ENCODE assay signal across 15 cellular contexts in the genomic region with DNA sequence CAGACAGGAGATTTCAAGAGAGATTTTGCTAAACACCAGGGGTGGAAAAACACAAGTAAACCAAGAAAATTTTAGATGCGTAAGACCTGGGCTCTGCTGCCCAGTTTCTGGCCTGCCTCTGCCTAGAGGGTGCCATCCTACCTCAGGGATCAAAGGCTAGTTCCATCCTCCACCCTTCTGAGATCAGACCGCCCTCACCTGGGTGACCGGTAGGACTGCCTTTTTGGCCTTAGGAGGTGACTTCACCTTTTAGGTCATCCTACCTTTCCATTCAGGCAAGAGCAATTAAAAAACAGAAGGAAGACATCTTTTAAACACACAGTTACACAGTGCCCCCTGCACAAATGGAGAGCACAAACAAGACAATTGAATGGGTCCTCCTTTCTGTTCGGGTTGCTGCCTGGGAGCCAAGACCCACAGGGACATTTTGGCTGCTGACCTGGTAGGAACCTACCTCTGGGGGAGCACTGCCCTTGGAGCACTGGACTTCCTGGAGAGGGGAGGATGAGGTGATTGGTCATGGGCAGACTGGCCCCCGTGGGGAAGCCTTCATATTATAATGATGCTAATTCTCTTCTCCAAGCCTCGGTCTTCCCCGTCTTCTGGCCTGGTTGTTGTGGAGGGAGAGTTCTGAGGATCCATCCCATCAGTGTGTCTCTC. TPM values are rescaled to one million over a fixed set of nuclear protein-coding genes. Genes with fewer than 3 reads are reported as not detected.
DNase-seq lines count a peak whose midpoint lies in the region; ATAC-seq and TF ChIP-seq lines count a peak whose summit lies in the region.
"Had no signal": no experiment of that assay in that cellular context is flagged by ENCODE, and none has a peak within 500 bp of the region (broad histone marks: within the 10 kb centered on the region; RNA-seq: fewer than 3 reads in every experiment).

No MANE protein-coding gene starts in this region.

- WGBS in psoas muscle, 3 donors: 81 to 88% (median 87%) methylated on average over 7 of the region's 7 CpGs

- peaks cover 0 to 38% (median 0%) of the 10 kb centered on the region in 11 experiments; a peak in 8 of 22 replicates for H3K36me3 ChIP-seq in BLaER1 treated with 17β-estradiol and CSF1 and Interleukin-3, amounts not matched to agents 10 nM and 100 nM
- H3K36me3 ChIP-seq in DND-41 (ENCODE audit: insufficient read depth, low read length): peaks cover 64% of the 10 kb centered on the region
- H3K36me3 ChIP-seq in psoas muscle (ENCODE audit: insufficient read depth in 1 of 2, low read depth in 1 of 2): no peaks in the 10 kb centered on the region
- H3K36me3 ChIP-seq: heart left ventricle, MG63 had no signal

- H3K4me2 ChIP-seq in BLaER1 treated with 17β-estradiol and CSF1 and Interleukin-3, amounts not matched to agents 10 nM and 100 nM: peak overlapping the region; percentile 95 to 100 (median 98)
- peak overlapping the region; percentile 95 for H3K4me2 ChIP-seq in DND-41 (ENCODE audit: insufficient read depth, low read length)

- peaks cover 91% of the 10 kb centered on the region for H3K36me3 Mint-ChIP-seq in activated CD8-positive, alpha-beta T cell treated with anti-CD3 and anti-CD28 coated beads, Interleukin-2, amount 10 ng/mL, durations not matched to agents 7 days and 5 days (ENCODE audit: low read depth)
- peaks cover 3 to 8% of the 10 kb centered on the region in 2 donors for H3K36me3 Mint-ChIP-seq in naive B cell

- peaks cover 87% of the 10 kb centered on the region for H3K79me2 ChIP-seq in DND-41 (ENCODE audit: insufficient read depth, low read length)

- no peak for DNase-seq in DND-41
- DNase-seq in activated CD8-positive, alpha-beta T cell treated with anti-CD3 and anti-CD28 coated beads, Interleukin-2, amount 10 ng/mL, durations not matched to agents 7 days and 5 days: no peak
- no peak for DNase-seq in naive B cell
- DNase-seq in NCI-H524 (lab: John Stamatoyannopoulos, UW): no peak
- DNase-seq in NCI-H524 treated with DMSO at 0.1 percent for 48 hours (lab: John Stamatoyannopoulos, UW): no peak
- DNase-seq in psoas muscle: no peak
- DNase-seq: activated CD4-positive, alpha-beta T cell treated with anti-CD3 and anti-CD28 coated beads for 1 hour; heart left ventricle; kidney glomerular epithelial cell; MG63 had no signal

- no peaks in the 10 kb centered on the region for H3K9me3 Mint-ChIP-seq in activated CD8-positive, alpha-beta T cell treated with anti-CD3 and anti-CD28 coated beads, Interleukin-2, amount 10 ng/mL, durations not matched to agents 7 days and 5 days (ENCODE audit: insufficient read depth)
- peaks cover 0 to 4% (median 0%) of the 10 kb centered on the region in 7 donors for H3K9me3 Mint-ChIP-seq in naive B cell

- no peaks in the 10 kb centered on the region for H3K27me3 ChIP-seq in BLaER1 treated with 17β-estradiol and CSF1 and Interleukin-3, amounts not matched to agents 10 nM and 100 nM
- H3K27me3 ChIP-seq in DND-41 (ENCODE audit: insufficient read depth, low read length, poor library complexity) (no peaks in the 10 kb centered on the region), psoas muscle (ENCODE audit: insufficient read depth in 3 of 3, low read length in 2 of 3) (no peaks in the 10 kb centered on the region)
- H3K27me3 ChIP-seq: heart left ventricle, MG63 had no signal

- no peaks in the 10 kb centered on the region for H3K9me3 ChIP-seq in BLaER1 treated with 17β-estradiol and CSF1 and Interleukin-3, amounts not matched to agents 10 nM and 100 nM (replicated peaks in 1 of 11)
- H3K9me3 ChIP-seq in DND-41 (ENCODE audit: insufficient read depth, low read length, severe bottlenecking): no peaks in the 10 kb centered on the region
- no peaks in the 10 kb centered on the region for H3K9me3 ChIP-seq in psoas muscle
- H3K9me3 ChIP-seq: heart left ventricle, MG63 had no signal

- H2AFZ ChIP-seq in DND-41 (ENCODE audit: low read depth, low read length): no peak overlapping the region

- H3K4me3 ChIP-seq in BLaER1 treated with 17β-estradiol and CSF1 and Interleukin-3, amounts not matched to agents 10 nM and 100 nM: no peak overlapping the region; a peak in 1 of 20 replicates
- H3K4me3 ChIP-seq in DND-41 (ENCODE audit: low read depth in 1 of 2, low read length in 2 of 2): peak overlapping the region in 1 of 2 experiments; percentile 80; a peak in 1 of 4 replicates
- H3K4me3 ChIP-seq in psoas muscle: no peak overlapping the region
- H3K4me3 ChIP-seq: MG63 had no signal

- H4K20me1 ChIP-seq in BLaER1 treated with 17β-estradiol and CSF1 and Interleukin-3, amounts not matched to agents 10 nM and 100 nM: peaks cover 0 to 70% (median 33%) of the 10 kb centered on the region in 11 experiments; a peak in 15 of 22 replicates
- H4K20me1 ChIP-seq in DND-41 (ENCODE audit: insufficient read depth, low read length): peaks cover 58% of the 10 kb centered on the region

- TF ChIP-seq CTCF in DND-41 (IDR thresholded peaks at IDR 0.05; ENCODE audit: borderline replicate concordance, extremely low read depth, low read length, poor library complexity, severe bottlenecking) (no peak), psoas muscle (IDR thresholded peaks at IDR 0.05) (no peak)

- intact Hi-C loops in psoas muscle (cut with DNase I): no loop called here

- H3K9ac ChIP-seq in BLaER1 treated with 17β-estradiol and CSF1 and Interleukin-3, amounts not matched to agents 10 nM and 100 nM: peak overlapping the region in 3 of 11 experiments; percentile 74 to 84 (median 76); a peak in 1 of 22 replicates
- peak overlapping the region; percentile 78; the same call in 1 of the 2 replicates for H3K9ac ChIP-seq in DND-41 (ENCODE audit: low read depth, low read length)

- POLR2A ChIA-PET in activated CD8-positive, alpha-beta T cell treated with anti-CD3 and anti-CD28 coated beads, Interleukin-2, amount 10 ng/mL, durations not matched to agents 7 days and 5 days (lab: Charles Lee): interaction anchor here (1.2 to 5.9 kb wide), 6 partner anchors 12 to 97 kb away, joined by 4 to 81 read pairs (median 22); no protein-coding TSS in a partner anchor

- no peak for ATAC-seq in DND-41 (ENCODE audit: insufficient read depth, low read depth)
- ATAC-seq in activated CD8-positive, alpha-beta T cell treated with anti-CD3 and anti-CD28 coated beads, Interleukin-2, amount 10 ng/mL, durations not matched to agents 7 days and 5 days: no peak
- no peak for ATAC-seq in naive B cell (ENCODE audit: low read depth in 2 of 2)
- ATAC-seq in psoas muscle: no peak
- ATAC-seq: HCT116, heart left ventricle had no signal

- peaks cover 2% of the 10 kb centered on the region for H3K27me3 Mint-ChIP-seq in activated CD8-positive, alpha-beta T cell treated with anti-CD3 and anti-CD28 coated beads, Interleukin-2, amount 10 ng/mL, durations not matched to agents 7 days and 5 days (ENCODE audit: low read depth)
- no peaks in the 10 kb centered on the region for H3K27me3 Mint-ChIP-seq in naive B cell

- peak overlapping the region; percentile 83 for H3K4me3 Mint-ChIP-seq in activated CD8-positive, alpha-beta T cell treated with anti-CD3 and anti-CD28 coated beads, Interleukin-2, amount 10 ng/mL, durations not matched to agents 7 days and 5 days
- H3K4me3 Mint-ChIP-seq in naive B cell: peak overlapping the region; percentile 80 to 98 (median 91)

- H3K4me1 Mint-ChIP-seq in activated CD8-positive, alpha-beta T cell treated with anti-CD3 and anti-CD28 coated beads, Interleukin-2, amount 10 ng/mL, durations not matched to agents 7 days and 5 days (ENCODE audit: low read depth): peaks cover 79% of the 10 kb centered on the region
- peaks cover 81 to 94% (median 93%) of the 10 kb centered on the region in 3 donors for H3K4me1 Mint-ChIP-seq in naive B cell

- H3K27ac ChIP-seq in BLaER1 treated with 17β-estradiol and CSF1 and Interleukin-3, amounts not matched to agents 10 nM and 100 nM: peak overlapping the region in 2 of 11 experiments; percentile 3 to 77; a peak in 1 of 22 replicates
- H3K27ac ChIP-seq in DND-41 (ENCODE audit: low read length) (peak overlapping the region; percentile 96), psoas muscle (no peak overlapping the region)
- H3K27ac ChIP-seq: epithelial cell of prostate had no signal

- H3K27ac Mint-ChIP-seq in activated CD8-positive, alpha-beta T cell treated with anti-CD3 and anti-CD28 coated beads, Interleukin-2, amount 10 ng/mL, durations not matched to agents 7 days and 5 days: peak overlapping the region; percentile 91
- peak overlapping the region in 5 of 6 donors; percentile 64 to 99 (median 93) for H3K27ac Mint-ChIP-seq in naive B cell

- H3K4me1 ChIP-seq in BLaER1 treated with 17β-estradiol and CSF1 and Interleukin-3, amounts not matched to agents 10 nM and 100 nM: peaks cover 80 to 90% (median 82%) of the 10 kb centered on the region in 10 experiments
- H3K4me1 ChIP-seq in DND-41 (ENCODE audit: insufficient read depth, low read length): peaks cover 75% of the 10 kb centered on the region
- no peaks in the 10 kb centered on the region for H3K4me1 ChIP-seq in psoas muscle

- CTCF ChIA-PET in activated CD8-positive, alpha-beta T cell treated with anti-CD3 and anti-CD28 coated beads, Interleukin-2, amount 10 ng/mL, durations not matched to agents 7 days and 5 days (lab: Charles Lee): interaction anchor here (1.0 to 13.5 kb wide), 9 partner anchors 14 to 97 kb away, joined by 3 to 370 read pairs (median 22); no protein-coding TSS in a partner anchor

RNA-seq across cellular contexts. Expression of a gene that starts 3.1 kb away (rescaled TPM):
- 100 to 1,000 TPM; 394 to 404 TPM for total RNA-seq in activated CD8-positive, alpha-beta T cell treated with anti-CD3 and anti-CD28 coated beads, Interleukin-2, amount 10 ng/mL, durations not matched to agents 7 days and 5 days
- polyA plus RNA-seq in naive B cell (ENCODE audit: low read depth in 6 of 6) (10 to 100 TPM; 16.2 to 47.5 (median 29.1) TPM), psoas muscle (under 1 TPM; 0.35 to 0.87 (median 0.82) TPM)
- total RNA-seq in psoas muscle: 1 to 10 TPM in 3 of 4 donors, under 1 TPM in 1; 0.76 to 1.7 (median 1.3) TPM
- total RNA-seq: G401 had no signal

RNA-seq across cellular contexts. Expression of a gene that starts 49.4 kb away (rescaled TPM):
- total RNA-seq in activated CD8-positive, alpha-beta T cell treated with anti-CD3 and anti-CD28 coated beads, Interleukin-2, amount 10 ng/mL, durations not matched to agents 7 days and 5 days: under 1 TPM in 1 of 2 experiments, not detected in 1; 0.31 TPM
- under 1 TPM in 2 of 6 donors, not detected in 4; 0.14 to 0.29 TPM for polyA plus RNA-seq in naive B cell (ENCODE audit: low read depth in 6 of 6)
- 1 to 10 TPM in 1 of 4 donors, under 1 TPM in 2, not detected in 1; 0.19 to 2.0 (median 0.24) TPM for total RNA-seq in psoas muscle
- polyA plus RNA-seq in psoas muscle: under 1 TPM; 0.09 to 0.53 (median 0.23) TPM
- total RNA-seq: chondrocyte, G401 had no signal

Comparison
In these comparisons a context has a peak if more than half of its experiments do, and no peak if none do; other contexts are left out.
1. RNA of a gene that starts 3.1 kb away (total RNA-seq): 394 to 404 TPM in activated CD8-positive, alpha-beta T cell treated with anti-CD3 and anti-CD28 coated beads, Interleukin-2, amount 10 ng/mL, durations not matched to agents 7 days and 5 days; 0.76 to 1.7 TPM in psoas muscle; every median in the first group is over 100 times any median in the second.